Comparison of ENCODE assay signal across 2 cellular contexts in genomic region chr20:5122861-5123260, GRCh38.
TF ChIP-seq lines count a peak whose summit lies in the region.

No MANE protein-coding gene starts in this region.

TF ChIP-seq in IMR-90, 13 proteins besides CTCF, POLR2A, EP300 and RAD21:
- TF ChIP-seq RCOR1 (IDR thresholded peaks at IDR 0.05; ENCODE audit: insufficient replicate concordance, low read length) (no peak), ELK1 (IDR thresholded peaks at IDR 0.05; ENCODE audit: borderline replicate concordance, low read depth, low read length) (no peak), BHLHE40 (IDR thresholded peaks at IDR 0.05; ENCODE audit: low read depth, low read length) (no peak), MXI1 (IDR thresholded peaks at IDR 0.05; ENCODE audit: borderline replicate concordance, low read depth, low read length) (no peak), CEBPB (IDR thresholded peaks at IDR 0.05; ENCODE audit: low read depth, low read length) (no peak), NFE2L2 (IDR thresholded peaks at IDR 0.05; ENCODE audit: low read depth, low read length) (no peak), MAZ (IDR thresholded peaks at IDR 0.05; ENCODE audit: borderline replicate concordance, low read depth, low read length) (no peak), USF2 (IDR thresholded peaks at IDR 0.05; ENCODE audit: low read depth, low read length) (no peak), MAFK (IDR thresholded peaks at IDR 0.05; ENCODE audit: low read depth, low read length) (no peak), RFX5 (IDR thresholded peaks at IDR 0.05; ENCODE audit: low read depth, low read length) (no peak), CHD1 (IDR thresholded peaks at IDR 0.05; ENCODE audit: low read depth, low read length) (no peak), FOS (IDR thresholded peaks at IDR 0.05; ENCODE audit: low read depth, low read length) (no peak), SMC3 (IDR thresholded peaks at IDR 0.05; ENCODE audit: low read depth, low read length) (no peak)

TF ChIP-seq in K562, 482 proteins besides CTCF, POLR2A, EP300 and RAD21:
- no peak for TF ChIP-seq ZKSCAN3 (CRISPR knock-in tag; IDR thresholded peaks at IDR 0.05)
- peak; percentile 54 for TF ChIP-seq POLR2AphosphoS5 (IDR thresholded peaks at IDR 0.05; ENCODE audit: control insufficient read depth, insufficient read depth, low read depth, low read length)
- no peak for TF ChIP-seq TCFL5 (CRISPR knock-in tag; conservative IDR thresholded peaks at IDR 0.05)
- no peak for TF ChIP-seq KAT7 (CRISPR knock-in tag; IDR thresholded peaks at IDR 0.05; ENCODE audit: borderline replicate concordance)
- TF ChIP-seq NCOR1 (IDR thresholded peaks at IDR 0.05) = peak; percentile 63
- TF ChIP-seq TFAP4 (CRISPR knock-in tag; IDR thresholded peaks at IDR 0.05; ENCODE audit: borderline replicate concordance) = peak; percentile 30; the same call in 1 of the 2 replicates
- TF ChIP-seq, protein P1, sequence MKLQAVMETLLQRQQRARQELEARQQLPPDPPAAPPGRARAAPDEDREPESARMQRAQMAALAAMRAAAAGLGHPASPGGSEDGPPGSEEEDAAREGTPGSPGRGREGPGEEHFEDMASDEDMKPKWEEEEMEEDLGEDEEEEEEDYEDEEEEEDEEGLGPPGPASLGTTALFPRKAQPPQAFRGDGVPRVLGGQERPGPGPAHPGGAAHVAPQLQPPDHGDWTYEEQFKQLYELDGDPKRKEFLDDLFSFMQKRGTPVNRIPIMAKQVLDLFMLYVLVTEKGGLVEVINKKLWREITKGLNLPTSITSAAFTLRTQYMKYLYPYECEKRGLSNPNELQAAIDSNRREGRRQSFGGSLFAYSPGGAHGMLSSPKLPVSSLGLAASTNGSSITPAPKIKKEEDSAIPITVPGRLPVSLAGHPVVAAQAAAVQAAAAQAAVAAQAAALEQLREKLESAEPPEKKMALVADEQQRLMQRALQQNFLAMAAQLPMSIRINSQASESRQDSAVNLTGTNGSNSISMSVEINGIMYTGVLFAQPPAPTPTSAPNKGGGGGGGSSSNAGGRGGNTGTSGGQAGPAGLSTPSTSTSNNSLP (IDR thresholded peaks at IDR 0.05; ENCODE audit: borderline replicate concordance, low read depth, low read length) = peak; percentile 24; the same call in 1 of the 2 replicates
- TF ChIP-seq CBFA2T3 (IDR thresholded peaks at IDR 0.05) = peak; percentile 78
- TF ChIP-seq TCF3 (CRISPR knock-in tag; IDR thresholded peaks at IDR 0.05) = peak; percentile 90
- peak; percentile 86 for TF ChIP-seq ARID1B (IDR thresholded peaks at IDR 0.05)
- peak; percentile 82 to 86 for TF ChIP-seq FOXK2 (conservative IDR thresholded peaks at IDR 0.05 in 1 of 2, IDR thresholded peaks at IDR 0.05 in 1 of 2; ENCODE audit: low read depth in 2 of 2)
- peak; percentile 26; the same call in 1 of the 2 replicates for TF ChIP-seq ZFX (CRISPR knock-in tag; IDR thresholded peaks at IDR 0.05)
- TF ChIP-seq TEAD4 (IDR thresholded peaks at IDR 0.05; ENCODE audit: low read length) = peak; percentile 81
- TF ChIP-seq TEAD4 (CRISPR knock-in tag; IDR thresholded peaks at IDR 0.05; ENCODE audit: borderline replicate concordance) = no peak
- no peak for TF ChIP-seq MYC (IDR thresholded peaks at IDR 0.05; ENCODE audit: low read depth, low read length)
- no peak for TF ChIP-seq MYC (CRISPR knock-in tag; IDR thresholded peaks at IDR 0.05; ENCODE audit: borderline replicate concordance, low read depth)
- no peak for TF ChIP-seq NR2C1 (IDR thresholded peaks at IDR 0.05)
- 0 out of 2 replicates have a peak, but pooled peaks have one; percentile 17 for TF ChIP-seq NR2C1 (tag; IDR thresholded peaks at IDR 0.05)
- TF ChIP-seq MTA2 (IDR thresholded peaks at IDR 0.05; ENCODE audit: low read depth) = peak; percentile 48; the same call in 1 of the 2 replicates
- peak; percentile 47 for TF ChIP-seq SOX6 (IDR thresholded peaks at IDR 0.05)
- TF ChIP-seq CREM (IDR thresholded peaks at IDR 0.05; ENCODE audit: low read depth) = 0 out of 2 replicates have a peak, but pooled peaks have one; percentile 31
- TF ChIP-seq DPF2 (IDR thresholded peaks at IDR 0.05) = peak; percentile 64; the same call in 1 of the 2 replicates
- TF ChIP-seq SPI1 (IDR thresholded peaks at IDR 0.05; ENCODE audit: borderline replicate concordance, low read depth, low read length) = no peak
- peak in 1 of 2 experiments; percentile 61; a peak in 1 of 4 replicates for TF ChIP-seq RCOR1 (IDR thresholded peaks at IDR 0.05; ENCODE audit: borderline replicate concordance in 1 of 2, low read depth in 2 of 2, low read length in 2 of 2)
- TF ChIP-seq, protein P2, sequence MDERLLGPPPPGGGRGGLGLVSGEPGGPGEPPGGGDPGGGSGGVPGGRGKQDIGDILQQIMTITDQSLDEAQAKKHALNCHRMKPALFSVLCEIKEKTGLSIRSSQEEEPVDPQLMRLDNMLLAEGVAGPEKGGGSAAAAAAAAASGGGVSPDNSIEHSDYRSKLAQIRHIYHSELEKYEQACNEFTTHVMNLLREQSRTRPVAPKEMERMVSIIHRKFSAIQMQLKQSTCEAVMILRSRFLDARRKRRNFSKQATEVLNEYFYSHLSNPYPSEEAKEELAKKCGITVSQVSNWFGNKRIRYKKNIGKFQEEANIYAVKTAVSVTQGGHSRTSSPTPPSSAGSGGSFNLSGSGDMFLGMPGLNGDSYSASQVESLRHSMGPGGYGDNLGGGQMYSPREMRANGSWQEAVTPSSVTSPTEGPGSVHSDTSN (CRISPR knock-in tag; IDR thresholded peaks at IDR 0.05; ENCODE audit: low read depth) = no peak
- TF ChIP-seq, protein P2 (tag; conservative IDR thresholded peaks at IDR 0.05; ENCODE audit: low read depth) = 0 out of 2 replicates have a peak, but pooled peaks have one; percentile 11
- TF ChIP-seq, protein P3, sequence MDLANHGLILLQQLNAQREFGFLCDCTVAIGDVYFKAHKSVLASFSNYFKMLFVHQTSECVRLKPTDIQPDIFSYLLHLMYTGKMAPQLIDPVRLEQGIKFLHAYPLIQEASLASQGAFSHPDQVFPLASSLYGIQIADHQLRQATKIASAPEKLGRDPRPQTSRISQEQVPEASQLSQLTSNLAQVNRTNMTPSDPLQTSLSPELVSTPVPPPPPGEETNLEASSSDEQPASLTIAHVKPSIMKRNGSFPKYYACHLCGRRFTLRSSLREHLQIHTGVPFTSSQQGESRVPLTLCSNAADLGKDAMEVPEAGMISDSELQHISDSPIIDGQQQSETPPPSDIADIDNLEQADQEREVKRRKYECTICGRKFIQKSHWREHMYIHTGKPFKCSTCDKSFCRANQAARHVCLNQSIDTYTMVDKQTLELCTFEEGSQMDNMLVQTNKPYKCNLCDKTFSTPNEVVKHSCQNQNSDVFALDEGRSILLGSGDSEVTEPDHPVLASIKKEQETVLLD (IDR thresholded peaks at IDR 0.05) = 0 out of 2 replicates have a peak, but pooled peaks have one; percentile 17
- peak; percentile 32; the same call in 1 of the 2 replicates for TF ChIP-seq CEBPB (tag; IDR thresholded peaks at IDR 0.05)
- TF ChIP-seq CEBPG (CRISPR knock-in tag; IDR thresholded peaks at IDR 0.05) = peak; percentile 83; the same call in 1 of the 2 replicates
- TF ChIP-seq CEBPG (tag; conservative IDR thresholded peaks at IDR 0.05 in 1 of 2, IDR thresholded peaks at IDR 0.05 in 1 of 2) = 0 out of 4 replicates have a peak, but pooled peaks of 1 of the 2 experiments have one; percentile 34
- peak; percentile 53 for TF ChIP-seq CBFA2T2 (conservative IDR thresholded peaks at IDR 0.05)
- no peak for TF ChIP-seq CBX8 (IDR thresholded peaks at IDR 0.05; ENCODE audit: borderline replicate concordance, extremely low read depth, low read depth, low read length, poor library complexity, severe bottlenecking)
- TF ChIP-seq HDAC3 (IDR thresholded peaks at IDR 0.05; ENCODE audit: borderline replicate concordance, partially characterized antibody) = peak; percentile 34
- peak; percentile 66 for TF ChIP-seq MEIS2 (IDR thresholded peaks at IDR 0.05; ENCODE audit: partially characterized antibody)
- peak; percentile 71 for TF ChIP-seq TAL1 (IDR thresholded peaks at IDR 0.05)
- peak; percentile 84 for TF ChIP-seq SMARCA4 (IDR thresholded peaks at IDR 0.05)
- TF ChIP-seq, protein P4, sequence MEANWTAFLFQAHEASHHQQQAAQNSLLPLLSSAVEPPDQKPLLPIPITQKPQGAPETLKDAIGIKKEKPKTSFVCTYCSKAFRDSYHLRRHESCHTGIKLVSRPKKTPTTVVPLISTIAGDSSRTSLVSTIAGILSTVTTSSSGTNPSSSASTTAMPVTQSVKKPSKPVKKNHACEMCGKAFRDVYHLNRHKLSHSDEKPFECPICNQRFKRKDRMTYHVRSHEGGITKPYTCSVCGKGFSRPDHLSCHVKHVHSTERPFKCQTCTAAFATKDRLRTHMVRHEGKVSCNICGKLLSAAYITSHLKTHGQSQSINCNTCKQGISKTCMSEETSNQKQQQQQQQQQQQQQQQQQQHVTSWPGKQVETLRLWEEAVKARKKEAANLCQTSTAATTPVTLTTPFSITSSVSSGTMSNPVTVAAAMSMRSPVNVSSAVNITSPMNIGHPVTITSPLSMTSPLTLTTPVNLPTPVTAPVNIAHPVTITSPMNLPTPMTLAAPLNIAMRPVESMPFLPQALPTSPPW (CRISPR knock-in tag; IDR thresholded peaks at IDR 0.05) = 0 out of 2 replicates have a peak, but pooled peaks have one; percentile 19
- no peak for TF ChIP-seq PHF20 (IDR thresholded peaks at IDR 0.05; ENCODE audit: partially characterized antibody)
- peak; percentile 23; the same call in 1 of the 2 replicates for TF ChIP-seq SMARCC2 (IDR thresholded peaks at IDR 0.05; ENCODE audit: low read depth)
- TF ChIP-seq KDM2B (CRISPR knock-in tag; IDR thresholded peaks at IDR 0.05) = no peak
- TF ChIP-seq, protein P5, sequence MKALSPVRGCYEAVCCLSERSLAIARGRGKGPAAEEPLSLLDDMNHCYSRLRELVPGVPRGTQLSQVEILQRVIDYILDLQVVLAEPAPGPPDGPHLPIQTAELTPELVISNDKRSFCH (CRISPR knock-in tag; IDR thresholded peaks at IDR 0.05) = no peak
- TF ChIP-seq, protein P5 (tag; IDR thresholded peaks at IDR 0.05) = peak; percentile 99
- TF ChIP-seq PML (IDR thresholded peaks at IDR 0.05; ENCODE audit: low read length) = 0 out of 2 replicates have a peak, but pooled peaks have one; percentile 45
- TF ChIP-seq LEF1 (IDR thresholded peaks at IDR 0.05) = peak; percentile 71; the same call in 1 of the 2 replicates
- TF ChIP-seq CTBP1 (IDR thresholded peaks at IDR 0.05; ENCODE audit: borderline replicate concordance) = peak; percentile 58; the same call in 1 of the 2 replicates
- TF ChIP-seq TBL1XR1 (IDR thresholded peaks at IDR 0.05; ENCODE audit: low read length in 2 of 2) = peak in 1 of 2 experiments; percentile 32; a peak in 1 of 4 replicates
- peak; percentile 48; the same call in 1 of the 2 replicates for TF ChIP-seq NFIC (IDR thresholded peaks at IDR 0.05)
- 0 out of 4 replicates have a peak, but pooled peaks of 1 of the 2 experiments have one; percentile 5 for TF ChIP-seq NRF1 (conservative IDR thresholded peaks at IDR 0.05 in 1 of 2, IDR thresholded peaks at IDR 0.05 in 1 of 2)
- TF ChIP-seq NFRKB (IDR thresholded peaks at IDR 0.05; ENCODE audit: low read depth) = no peak
- TF ChIP-seq FOXM1 (IDR thresholded peaks at IDR 0.05; ENCODE audit: low read depth) = 0 out of 2 replicates have a peak, but pooled peaks have one; percentile 24
- no peak for TF ChIP-seq FOXM1 (CRISPR knock-in tag; IDR thresholded peaks at IDR 0.05; ENCODE audit: low read depth)
- 0 out of 2 replicates have a peak, but pooled peaks have one; percentile 49 for TF ChIP-seq STAT5A (IDR thresholded peaks at IDR 0.05; ENCODE audit: borderline replicate concordance, low read length)
- peak; percentile 23; the same call in 1 of the 2 replicates for TF ChIP-seq ATF7 (IDR thresholded peaks at IDR 0.05)
- no peak for TF ChIP-seq NFATC3 (IDR thresholded peaks at IDR 0.05)
